In the genomic region with DNA sequence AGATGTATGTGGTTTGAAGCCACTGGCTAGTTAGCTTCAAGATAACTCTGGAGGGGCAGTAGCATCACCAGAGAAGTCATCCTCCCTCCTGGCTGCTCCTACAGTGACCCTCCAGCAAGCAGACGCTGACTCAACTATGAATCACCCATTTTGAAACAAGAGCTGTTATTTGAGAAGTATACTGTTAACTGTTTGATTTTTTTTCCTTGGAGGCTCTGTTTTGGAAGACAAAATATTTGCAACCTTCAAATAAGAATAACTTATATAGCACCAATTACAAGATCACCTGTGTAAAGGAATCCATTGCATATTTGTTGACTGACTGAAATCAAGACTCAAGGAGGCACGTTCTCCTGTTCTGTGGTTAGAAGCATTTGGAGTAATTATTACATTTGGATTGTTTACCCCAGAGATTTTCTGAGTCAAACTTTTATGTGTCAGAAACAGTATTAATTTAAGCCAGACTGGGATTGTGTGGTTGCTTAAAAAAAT, we compare ENCODE assay signal across 10 cellular contexts.
DNase-seq lines count a peak whose midpoint lies in the region; ATAC-seq and TF ChIP-seq lines count a peak whose summit lies in the region.
"Had no signal": no experiment of that assay in that cellular context is flagged by ENCODE, and none has a peak within 500 bp of the region (broad histone marks: within the 10 kb centered on the region; RNA-seq: fewer than 3 reads in every experiment).

No MANE protein-coding gene starts in this region.

- H3K27ac ChIP-seq in transverse colon (peak overlapping the region; percentile 1 to 42 (median 36)), OCI-LY7 (ENCODE audit: low read depth, low read length, poor library complexity, severe bottlenecking) (no peak overlapping the region)
- H3K27ac ChIP-seq: C4-2B, KMS-11 had no signal

- 6 to 23% methylated on average over 2 of the region's 2 CpGs for WGBS in transverse colon (ENCODE audit: low coverage in 1 of 2), 2 donors

- H3K4me3 ChIP-seq in transverse colon, result no peak overlapping the region
- no peak overlapping the region for H3K4me3 ChIP-seq in OCI-LY7 (ENCODE audit: low read depth, low read length, poor library complexity, severe bottlenecking)

- H3K4me2 ChIP-seq in OCI-LY7 (ENCODE audit: low read length), result no peak overlapping the region
- H3K4me2 ChIP-seq: KMS-11 had no signal

- no peak overlapping the region for H2AFZ ChIP-seq in OCI-LY7 (ENCODE audit: low read length)

- H3K4me3 Mint-ChIP-seq in activated CD8-positive, alpha-beta T cell treated with anti-CD3 and anti-CD28 coated beads for 36 hours, result no peak overlapping the region
- no peak overlapping the region for H3K4me3 Mint-ChIP-seq in activated CD8-positive, alpha-beta T cell treated with anti-CD3 and anti-CD28 coated beads, Interleukin-2, amount 10 ng/mL, durations not matched to agents 7 days and 5 days

- ATAC-seq in activated CD8-positive, alpha-beta T cell treated with anti-CD3 and anti-CD28 coated beads for 36 hours, result peak; percentile 56
- no peak for ATAC-seq in activated CD8-positive, alpha-beta T cell treated with anti-CD3 and anti-CD28 coated beads, Interleukin-2, amount 10 ng/mL, durations not matched to agents 7 days and 5 days
- ATAC-seq in left lobe of liver (no peak), GM21737 (IDR thresholded peaks at IDR 0.05; ENCODE audit: unreplicated experiment) (no peak)

- H3K36me3 ChIP-seq in transverse colon (no peaks in the 10 kb centered on the region), OCI-LY7 (ENCODE audit: insufficient read depth, low read length) (no peaks in the 10 kb centered on the region)

- peaks cover 5% of the 10 kb centered on the region for H3K4me1 Mint-ChIP-seq in activated CD8-positive, alpha-beta T cell treated with anti-CD3 and anti-CD28 coated beads for 36 hours (ENCODE audit: low read depth)
- peaks cover 4% of the 10 kb centered on the region for H3K4me1 Mint-ChIP-seq in activated CD8-positive, alpha-beta T cell treated with anti-CD3 and anti-CD28 coated beads, Interleukin-2, amount 10 ng/mL, durations not matched to agents 7 days and 5 days (ENCODE audit: low read depth)

- no peaks in the 10 kb centered on the region for H3K36me3 Mint-ChIP-seq in activated CD8-positive, alpha-beta T cell treated with anti-CD3 and anti-CD28 coated beads for 36 hours (ENCODE audit: low read depth)
- H3K36me3 Mint-ChIP-seq in activated CD8-positive, alpha-beta T cell treated with anti-CD3 and anti-CD28 coated beads, Interleukin-2, amount 10 ng/mL, durations not matched to agents 7 days and 5 days (ENCODE audit: low read depth), result no peaks in the 10 kb centered on the region

- H3K27ac Mint-ChIP-seq in activated CD8-positive, alpha-beta T cell treated with anti-CD3 and anti-CD28 coated beads for 36 hours, result no peak overlapping the region
- H3K27ac Mint-ChIP-seq in activated CD8-positive, alpha-beta T cell treated with anti-CD3 and anti-CD28 coated beads, Interleukin-2, amount 10 ng/mL, durations not matched to agents 7 days and 5 days, result no peak overlapping the region

- no peaks in the 10 kb centered on the region for H3K9me2 ChIP-seq in OCI-LY7 (ENCODE audit: insufficient read depth, low read length)

- no TSS peak for BruUV-seq in OCI-LY7 (replicated peaks; lab: Mats Ljungman, UMichigan)

- H3K4me1 ChIP-seq in transverse colon (peaks cover 0 to 41% (median 32%) of the 10 kb centered on the region in 4 donors), OCI-LY7 (ENCODE audit: insufficient read depth, low read length, poor library complexity, severe bottlenecking) (no peaks in the 10 kb centered on the region)

- no peaks in the 10 kb centered on the region for H3K9me3 Mint-ChIP-seq in activated CD8-positive, alpha-beta T cell treated with anti-CD3 and anti-CD28 coated beads for 36 hours
- H3K9me3 Mint-ChIP-seq in activated CD8-positive, alpha-beta T cell treated with anti-CD3 and anti-CD28 coated beads, Interleukin-2, amount 10 ng/mL, durations not matched to agents 7 days and 5 days (ENCODE audit: insufficient read depth), result no peaks in the 10 kb centered on the region

- no peak for TF ChIP-seq EP300 in transverse colon (IDR thresholded peaks at IDR 0.05; ENCODE audit: low read depth)

- H4K20me1 ChIP-seq in OCI-LY7 (ENCODE audit: insufficient read depth, low read length), result no peaks in the 10 kb centered on the region

- TF ChIP-seq CTCF in activated CD8-positive, alpha-beta T cell treated with anti-CD3 and anti-CD28 coated beads for 36 hours (IDR thresholded peaks at IDR 0.05), result no peak
- TF ChIP-seq CTCF in transverse colon (IDR thresholded peaks at IDR 0.05), result no peak
- no peak for TF ChIP-seq CTCF in OCI-LY7 (conservative IDR thresholded peaks at IDR 0.05; ENCODE audit: low read length)

- peaks cover 32% of the 10 kb centered on the region for H3K27me3 Mint-ChIP-seq in activated CD8-positive, alpha-beta T cell treated with anti-CD3 and anti-CD28 coated beads for 36 hours
- peaks cover 27% of the 10 kb centered on the region for H3K27me3 Mint-ChIP-seq in activated CD8-positive, alpha-beta T cell treated with anti-CD3 and anti-CD28 coated beads, Interleukin-2, amount 10 ng/mL, durations not matched to agents 7 days and 5 days (ENCODE audit: low read depth)

- POLR2A ChIA-PET in activated CD8-positive, alpha-beta T cell treated with anti-CD3 and anti-CD28 coated beads for 36 hours (lab: Charles Lee), result no interaction called here
- POLR2A ChIA-PET in activated CD8-positive, alpha-beta T cell treated with anti-CD3 and anti-CD28 coated beads, Interleukin-2, amount 10 ng/mL, durations not matched to agents 7 days and 5 days (lab: Charles Lee), result no interaction called here
- POLR2A ChIA-PET in OCI-LY7 (lab: Charles Lee), result interaction anchor here (0.9 kb wide), 1 partner anchor 10 kb away, joined by 3 read pairs; no protein-coding TSS in a partner anchor

- intact Hi-C loops in activated CD8-positive, alpha-beta T cell treated with anti-CD3 and anti-CD28 coated beads for 36 hours (cut with micrococcal nuclease), result no loop called here
- intact Hi-C loops in transverse colon (cut with DNase I; ENCODE audit: low total_unique reads), result no loop called here
- intact Hi-C loops in OCI-LY7 (cut with micrococcal nuclease; ENCODE audit: unreplicated experiment), result no loop called here

- TF ChIP-seq POLR2A in transverse colon (IDR thresholded peaks at IDR 0.05), result no peak

- no peaks in the 10 kb centered on the region for H3K9me3 ChIP-seq in transverse colon
- no peaks in the 10 kb centered on the region for H3K9me3 ChIP-seq in OCI-LY7 (ENCODE audit: low read length)

- CTCF ChIA-PET in activated CD8-positive, alpha-beta T cell treated with anti-CD3 and anti-CD28 coated beads for 36 hours (lab: Charles Lee), result interaction anchor here (0.9 to 3.2 kb wide), 2 partner anchors 10 to 29 kb away, joined by 3 to 11 read pairs; no protein-coding TSS in a partner anchor
- CTCF ChIA-PET in activated CD8-positive, alpha-beta T cell treated with anti-CD3 and anti-CD28 coated beads, Interleukin-2, amount 10 ng/mL, durations not matched to agents 7 days and 5 days (lab: Charles Lee), result interaction anchor here (1.2 to 1.8 kb wide), 2 partner anchors 29 to 442 kb away, joined by 3 to 7 read pairs; no protein-coding TSS in a partner anchor
- CTCF ChIA-PET in OCI-LY7 (lab: Charles Lee; ENCODE audit: unreplicated experiment), result no interaction called here

- H3K27me3 ChIP-seq in transverse colon, result no peaks in the 10 kb centered on the region

- H3K79me2 ChIP-seq in OCI-LY7 (ENCODE audit: insufficient read depth, low read depth, low read length), result no peaks in the 10 kb centered on the region

- DNase-seq in activated CD8-positive, alpha-beta T cell treated with anti-CD3 and anti-CD28 coated beads for 36 hours, result no peak
- no peak for DNase-seq in activated CD8-positive, alpha-beta T cell treated with anti-CD3 and anti-CD28 coated beads, Interleukin-2, amount 10 ng/mL, durations not matched to agents 7 days and 5 days
- peak; percentile 57 for DNase-seq in SW480 (ENCODE audit: low spot score)
- DNase-seq in hepatic stellate cell (ENCODE audit: low spot score), result peak; percentile 37
- DNase-seq in transverse colon, result no peak
- no peak for DNase-seq in left lobe of liver (ENCODE audit: low spot score)
- DNase-seq in OCI-LY7 (ENCODE audit: low spot score), result no peak

- in situ Hi-C loops in transverse colon (cut with MboI; ENCODE audit: low pct_ligation_motif_present in 1 of 4, low pct_unique_long_range_greater_than_20kb in 1 of 4, low sequenced_read_pairs in 3 of 4), result no loop called here

Comparison
In these comparisons a context has a peak if more than half of its experiments do, and no peak if none do; other contexts are left out.
1. DNase-seq: peak in SW480 (single experiment) and hepatic stellate cell (single experiment); none in activated CD8-positive, alpha-beta T cell treated with anti-CD3 and anti-CD28 coated beads for 36 hours (single experiment), activated CD8-positive, alpha-beta T cell treated with anti-CD3 and anti-CD28 coated beads, Interleukin-2, amount 10 ng/mL, durations not matched to agents 7 days and 5 days (single experiment), transverse colon (single experiment), left lobe of liver (single experiment) and OCI-LY7 (single experiment).